In the genomic region with DNA sequence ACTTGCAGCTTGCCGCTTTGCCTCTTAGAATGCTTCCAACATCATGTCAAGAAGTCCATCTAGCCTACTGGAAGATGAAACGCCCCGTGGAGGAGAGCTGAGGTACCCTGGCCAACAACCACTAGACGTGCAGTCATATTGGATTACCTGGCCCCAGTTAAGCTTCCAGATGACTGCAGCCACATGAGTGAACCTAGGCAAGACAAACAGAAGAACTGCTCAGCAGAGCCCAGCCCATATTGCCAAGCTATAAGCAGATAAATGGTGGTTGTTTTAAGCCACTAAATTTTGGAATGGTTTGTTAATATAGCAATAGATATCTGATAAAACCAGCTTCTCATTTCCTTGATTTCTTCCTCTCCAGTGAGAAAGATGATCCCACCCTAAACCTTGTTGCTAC, we compare ENCODE assay signal across 29 cellular contexts. TPM values are rescaled to one million over a fixed set of nuclear protein-coding genes. Genes with fewer than 3 reads are reported as not detected.
"Had no signal": no experiment of that assay in that cellular context is flagged by ENCODE, and none has a peak within 500 bp of the region (broad histone marks: within the 10 kb centered on the region; RNA-seq: fewer than 3 reads in every experiment).

No MANE protein-coding gene starts in this region.

- H3K9me3 Mint-ChIP-seq: dendritic cell treated with granulocyte-macrophage colony-stimulating factor and Interleukin-4, amounts not matched to agents 40 ng/mL and 50 ng/mL, for 4 days; effector memory CD8-positive, alpha-beta T cell; endodermal cell; mesothelial cell of epicardium had no signal

- H3K9me3 ChIP-seq: colonic mucosa, esophagus squamous epithelium, gastrocnemius medialis, heart right ventricle, left lung, lower lobe of right lung, mucosa of descending colon had no signal

- H3K4me3 Mint-ChIP-seq: dendritic cell treated with granulocyte-macrophage colony-stimulating factor and Interleukin-4, amounts not matched to agents 40 ng/mL and 50 ng/mL, for 4 days; effector memory CD8-positive, alpha-beta T cell; endodermal cell; mesothelial cell of epicardium had no signal

- H3K36me3 ChIP-seq: colonic mucosa, esophagus squamous epithelium, gastrocnemius medialis, heart right ventricle, left lung, lower lobe of right lung had no signal

- ATAC-seq: effector memory CD8-positive, alpha-beta T cell; esophagus mucosa; gastrocnemius medialis; heart right ventricle; left cardiac atrium; left lung; left ventricle myocardium superior; lower lobe of right lung; mucosa of descending colon had no signal

- DNase-seq: colonic mucosa; cortex of kidney; effector CD8-positive, alpha-beta T cell; effector memory CD8-positive, alpha-beta T cell; endodermal cell; erythroblast; esophagus squamous epithelium; foreskin fibroblast; foreskin melanocyte; gastrocnemius medialis; glutamatergic neuron; head of caudate nucleus; heart right ventricle; hippocampal formation; left cardiac atrium; left lung; left ventricle myocardium superior; lower lobe of right lung; mesenchymal stem cell; mucosa of descending colon had no signal

- H3K36me3 Mint-ChIP-seq: mesothelial cell of epicardium had no signal

- FAIRE-seq: endometrium, islet of Langerhans, keratinocyte had no signal

- H3K27ac Mint-ChIP-seq: dendritic cell treated with granulocyte-macrophage colony-stimulating factor and Interleukin-4, amounts not matched to agents 40 ng/mL and 50 ng/mL, for 4 days; effector memory CD8-positive, alpha-beta T cell; endodermal cell; mesothelial cell of epicardium had no signal

- H3K27ac ChIP-seq: colonic mucosa, epithelial cell of prostate, esophagus squamous epithelium, gastrocnemius medialis, heart right ventricle, left lung, lower lobe of right lung had no signal

- H3K4me3 ChIP-seq: colonic mucosa, esophagus squamous epithelium, gastrocnemius medialis, heart right ventricle, left lung, lower lobe of right lung, mucosa of descending colon had no signal

RNA-seq across cellular contexts. Expression of gene DLK2, which starts 4.7 kb away (rescaled TPM):
- total RNA-seq: endodermal cell, kidney epithelial cell, mesenteric fat pad had no signal

RNA-seq across cellular contexts. Expression of gene LRRC73, which starts 50.1 kb away (rescaled TPM):
- total RNA-seq: gastrocnemius medialis, kidney epithelial cell had no signal
